Comparison of ENCODE assay signal across 13 cellular contexts in genomic region chr2:83823238-83823637, GRCh38.
DNase-seq lines count a peak whose midpoint lies in the region; FAIRE-seq and TF ChIP-seq lines count a peak whose summit lies in the region.
"Had no signal": no experiment of that assay in that cellular context is flagged by ENCODE, and none has a peak within 500 bp of the region (broad histone marks: within the 10 kb centered on the region; RNA-seq: fewer than 3 reads in every experiment).

No MANE protein-coding gene starts in this region.

- no peak overlapping the region for H3K4ac ChIP-seq in H1 (replicated peaks; ENCODE audit: insufficient read length, low read depth, low read length)
- H3K4ac ChIP-seq in neuronal stem cell (ENCODE audit: low read length), result no peak overlapping the region

- no peak overlapping the region for H2AK5ac ChIP-seq in H1 (ENCODE audit: low read depth, low read length)
- peak overlapping the region; percentile 13 for H2AK5ac ChIP-seq in neuronal stem cell (ENCODE audit: low read depth, low read length)

- H3K36me3 ChIP-seq in H1 (ENCODE audit: control insufficient read depth in 2 of 4, insufficient read depth in 4 of 4, low read length in 3 of 4) (no peaks in the 10 kb centered on the region), neuronal stem cell (replicated peaks in 1 of 2; ENCODE audit: control insufficient read depth in 2 of 2, insufficient read depth in 2 of 2, low read length in 2 of 2) (no peaks in the 10 kb centered on the region), right atrium auricular region (no peaks in the 10 kb centered on the region)
- H3K36me3 ChIP-seq: BLaER1 had no signal

- no peak for FAIRE-seq in H1 (lab: Jason Lieb, UNC)

- H2BK12ac ChIP-seq in H1 (ENCODE audit: low read depth, low read length) (no peak overlapping the region; the same call in 1 of the 2 replicates), neuronal stem cell (ENCODE audit: low read length) (no peak overlapping the region)

- POLR2A ChIA-PET in H1 (lab: Charles Lee; ENCODE audit: partially characterized antibody), result no interaction called here

- no peak for TF ChIP-seq RAD21 in H1 (IDR thresholded peaks at IDR 0.05 in 1 of 2, conservative IDR thresholded peaks at IDR 0.05 in 1 of 2; ENCODE audit: low read depth in 2 of 2, low read length in 2 of 2)

- H3K23me2 ChIP-seq in H1 (ENCODE audit: low read depth, low read length), result no peaks in the 10 kb centered on the region

- H2AFZ ChIP-seq in H1 (ENCODE audit: low read length) (no peak overlapping the region; the same call in 1 of the 2 replicates), neuronal stem cell (ENCODE audit: low read length) (no peak overlapping the region)

- no peak overlapping the region for H4K5ac ChIP-seq in H1 (ENCODE audit: insufficient read length, low read depth, low read length)

- H3K4me1 ChIP-seq in H1 (replicated peaks in 1 of 4; ENCODE audit: control insufficient read depth in 3 of 4, insufficient read depth in 4 of 4, low read length in 3 of 4) (no peaks in the 10 kb centered on the region), neuronal stem cell (ENCODE audit: control insufficient read depth in 2 of 2, insufficient read depth in 1 of 2, low read depth in 1 of 2, low read length in 2 of 2) (no peaks in the 10 kb centered on the region), right atrium auricular region (no peaks in the 10 kb centered on the region)
- H3K4me1 ChIP-seq: BLaER1 had no signal

- no peak for TF ChIP-seq CTCF in H1 (IDR thresholded peaks at IDR 0.05; ENCODE audit: control extremely low read depth in 1 of 3, insufficient read depth in 1 of 3, low read depth in 1 of 3, low read length in 3 of 3)
- TF ChIP-seq CTCF in right atrium auricular region (IDR thresholded peaks at IDR 0.05), result no peak

- no peak overlapping the region for H3K23ac ChIP-seq in H1 (ENCODE audit: insufficient read length)
- peak overlapping the region; percentile 52 for H3K23ac ChIP-seq in neuronal stem cell (ENCODE audit: low read depth, low read length, poor library complexity)

- H3K4me3 ChIP-seq in H1 (ENCODE audit: extremely low read depth in 1 of 4, insufficient read depth in 2 of 4, low read depth in 3 of 4, low read length in 4 of 4) (no peak overlapping the region), neuronal stem cell (ENCODE audit: low read length in 2 of 2) (no peak overlapping the region), right atrium auricular region (no peak overlapping the region)
- H3K4me3 ChIP-seq: BLaER1 had no signal

- no peaks in the 10 kb centered on the region for H3K79me2 ChIP-seq in H1 (ENCODE audit: control insufficient read depth in 1 of 2, insufficient read depth in 2 of 2, low read length in 2 of 2)

- H2BK20ac ChIP-seq in H1 (ENCODE audit: low read length), result 0 out of 2 replicates have a peak overlapping the region, but pooled peaks have one; percentile 15

- WGBS in H1 (ENCODE audit: extremely low coverage in 1 of 2, insufficient coverage in 1 of 2, insufficient read length in 1 of 2, insufficient replicate concordance in 2 of 2, low coverage in 1 of 2, low lambda C conversion rate in 2 of 2, missing lambda C conversion rate in 1 of 2), 2 experiments, result 95% methylated on average over 2 of the region's 2 CpGs; no CpG with 5 or more reads in 1 of the 2 experiments
- WGBS in neuronal stem cell (ENCODE audit: extremely low coverage in 2 of 2, insufficient read length in 2 of 2, insufficient replicate concordance in 1 of 2), 2 donors, result no CpG with 5 or more reads among the region's 2 CpGs

- H3K9me3 ChIP-seq in H1 (ENCODE audit: insufficient read depth in 2 of 2, low read depth in 1 of 2, low read length in 1 of 2) (no peaks in the 10 kb centered on the region), neuronal stem cell (replicated peaks in 1 of 2; ENCODE audit: control insufficient read depth in 2 of 2, insufficient read depth in 1 of 2, low read depth in 1 of 2, low read length in 2 of 2) (no peaks in the 10 kb centered on the region), right atrium auricular region (no peaks in the 10 kb centered on the region)
- H3K9me3 ChIP-seq: BLaER1, Caco-2 had no signal

- TF ChIP-seq EP300 in H1 (IDR thresholded peaks at IDR 0.05; ENCODE audit: borderline replicate concordance in 1 of 2, low read depth in 2 of 2, low read length in 2 of 2), result no peak

- TF ChIP-seq POLR2A in H1 (IDR thresholded peaks at IDR 0.05; ENCODE audit: control extremely low read depth in 1 of 2, low read depth in 2 of 2, low read length in 2 of 2), result no peak

- no peaks in the 10 kb centered on the region for H4K20me1 ChIP-seq in H1 (replicated peaks in 1 of 2; ENCODE audit: control insufficient read depth in 1 of 2, insufficient read depth in 2 of 2, low read length in 2 of 2)
- H4K20me1 ChIP-seq: BLaER1 had no signal

- H4K91ac ChIP-seq in H1 (replicated peaks; ENCODE audit: insufficient read length, low read length) (no peak overlapping the region), neuronal stem cell (ENCODE audit: low read depth, low read length, poor library complexity) (no peak overlapping the region)

- H2BK5ac ChIP-seq in H1 (ENCODE audit: low read depth, low read length) (no peak overlapping the region), neuronal stem cell (ENCODE audit: low read length) (no peak overlapping the region)

- intact Hi-C loops in cardiac septum (cut with DNase I), result no loop called here

- CTCF ChIA-PET in H1 (lab: Charles Lee; ENCODE audit: partially characterized antibody), result no interaction called here

- H2BK15ac ChIP-seq in H1 (ENCODE audit: low read length) (peak overlapping the region; percentile 95; the same call in 1 of the 2 replicates), neuronal stem cell (ENCODE audit: low read length) (no peak overlapping the region)

- H3K18ac ChIP-seq in H1 (ENCODE audit: extremely low read depth, low read length) (no peak overlapping the region; the same call in 1 of the 2 replicates), neuronal stem cell (ENCODE audit: low read length) (peak overlapping the region; percentile 67)

- DNase-seq in DMS 273 (lab: John Stamatoyannopoulos, UW; ENCODE audit: unreplicated experiment), result peak; percentile 53
- DNase-seq in DMS 273 treated with DMSO at 0.1 percent for 48 hours (lab: John Stamatoyannopoulos, UW), result no peak
- peak; percentile 91 for DNase-seq in NCI-H1694 (lab: John Stamatoyannopoulos, UW)
- DNase-seq in H1 (ENCODE audit: low read depth in 1 of 2, low spot score in 2 of 2), result no peak
- DNase-seq in neuronal stem cell (ENCODE audit: low spot score), result no peak
- DNase-seq in right atrium auricular region (ENCODE audit: low spot score), result no peak
- DNase-seq in cardiac septum (ENCODE audit: low spot score), result no peak
- no peak for DNase-seq in hypothalamus (lab: John Stamatoyannopoulos, UW)
- DNase-seq: Caco-2; CD8-positive, alpha-beta memory T cell; H7 had no signal

- H3K27ac ChIP-seq in H1 (ENCODE audit: low read depth, low read length) (no peak overlapping the region), neuronal stem cell (replicated peaks; ENCODE audit: low read length) (no peak overlapping the region), right atrium auricular region (no peak overlapping the region)
- H3K27ac ChIP-seq: 22Rv1, BLaER1 had no signal

- no peaks in the 10 kb centered on the region for H3K27me3 ChIP-seq in H1 (replicated peaks in 1 of 4; ENCODE audit: control insufficient read depth in 3 of 4, extremely low read depth in 1 of 4, insufficient read depth in 3 of 4, low read length in 3 of 4)
- H3K27me3 ChIP-seq in neuronal stem cell (ENCODE audit: control insufficient read depth in 3 of 3, insufficient read depth in 3 of 3, low read depth in 1 of 3, low read length in 3 of 3), result no peaks in the 10 kb centered on the region
- H3K27me3 ChIP-seq in right atrium auricular region, result no peaks in the 10 kb centered on the region
- H3K27me3 ChIP-seq: BLaER1 had no signal

- no peak overlapping the region for H3K14ac ChIP-seq in H1 (ENCODE audit: insufficient read length)
- no peak overlapping the region for H3K14ac ChIP-seq in neuronal stem cell (ENCODE audit: low read length)

- H4K8ac ChIP-seq in H1 (ENCODE audit: extremely low read depth, insufficient read depth, low read length) (no peak overlapping the region), neuronal stem cell (ENCODE audit: low read depth, low read length) (no peak overlapping the region)

- H3K56ac ChIP-seq in H1 (replicated peaks; ENCODE audit: insufficient read length, low read depth, low read length), result no peak overlapping the region

- H3K9ac ChIP-seq in H1 (replicated peaks in 1 of 4; ENCODE audit: extremely low read depth in 1 of 4, low read depth in 3 of 4, low read length in 3 of 4), result no peak overlapping the region
- no peak overlapping the region for H3K9ac ChIP-seq in neuronal stem cell (ENCODE audit: low read depth, low read length, poor library complexity)
- H3K9ac ChIP-seq: BLaER1 had no signal

- H3K4me2 ChIP-seq in H1 (ENCODE audit: insufficient read depth in 1 of 2, low read depth in 2 of 2, low read length in 2 of 2), result no peak overlapping the region
- no peak overlapping the region for H3K4me2 ChIP-seq in neuronal stem cell (ENCODE audit: insufficient read depth, low read length, poor library complexity, severe bottlenecking)
- H3K4me2 ChIP-seq: BLaER1 had no signal

- H2BK120ac ChIP-seq in H1 (replicated peaks; ENCODE audit: low read depth, low read length) (no peak overlapping the region), neuronal stem cell (ENCODE audit: low read depth, low read length) (no peak overlapping the region)

- H3K79me1 ChIP-seq in H1 (ENCODE audit: low read depth, low read length), result no peaks in the 10 kb centered on the region
- H3K79me1 ChIP-seq in neuronal stem cell (ENCODE audit: low read depth, low read length), result no peaks in the 10 kb centered on the region

TF ChIP-seq in H1, 55 proteins besides CTCF, POLR2A, EP300 and RAD21 (continues in another document):
- TF ChIP-seq TBP (IDR thresholded peaks at IDR 0.05; ENCODE audit: low read depth, low read length), result no peak

Comparison
In these comparisons a context has a peak if more than half of its experiments do, and no peak if none do; other contexts are left out.
1. DNase-seq: peak in DMS 273 (single experiment) and NCI-H1694 (single experiment); none in DMS 273 treated with DMSO at 0.1 percent for 48 hours (single experiment), H1 (0 of 2), neuronal stem cell (single experiment), right atrium auricular region (single experiment), cardiac septum (single experiment) and hypothalamus (0 of 51).